In genomic region chr21:32947736-32948135, GRCh38 we compare ENCODE assay signal across 34 cellular contexts.
"Had no signal": no experiment of that assay in that cellular context is flagged by ENCODE, and none has a peak within 500 bp of the region (broad histone marks: within the 10 kb centered on the region; RNA-seq: fewer than 3 reads in every experiment).

No MANE protein-coding gene starts in this region.

- DNase-seq: Karpas-422, Kasumi-1, MG63, MM.1S, MV-4-11, NCI-H1048, NCI-H1092, NCI-H1092 treated with DMSO at 0.1 percent for 48 hours, NCI-H1105, NCI-H1105 treated with DMSO at 0.1 percent for 48 hours, NCI-H1417, NCI-H1417 treated with DMSO at 0.1 percent for 48 hours, NCI-H1436, NCI-H1436 treated with DMSO at 0.1 percent for 48 hours, NCI-H146, NCI-H1694, NCI-H1694 treated with DMSO at 0.1 percent for 48 hours, NCI-H187, NCI-H187 treated with DMSO at 0.1 percent for 48 hours, NCI-H1930, NCI-H2029, NCI-H2029 treated with DMSO at 0.1 percent for 48 hours, NCI-H2081, NCI-H2081 treated with DMSO at 0.1 percent for 48 hours, NCI-H2107, NCI-H2171, NCI-H2171 treated with DMSO at 0.1 percent for 48 hours, NCI-H2227 treated with DMSO at 0.1 percent for 48 hours, NCI-H226, NCI-H345, NCI-H446, NCI-H446 treated with DMSO at 0.1 percent for 48 hours, NCI-H510A had no signal

- H3K36me3 ChIP-seq: MG63 had no signal

- H3K4me3 ChIP-seq: MG63 had no signal

- H3K9me3 ChIP-seq: MG63 had no signal

- H3K27ac ChIP-seq: KMS-11 had no signal
